ENCODE assay signal across 16 cellular contexts in the genomic region with DNA sequence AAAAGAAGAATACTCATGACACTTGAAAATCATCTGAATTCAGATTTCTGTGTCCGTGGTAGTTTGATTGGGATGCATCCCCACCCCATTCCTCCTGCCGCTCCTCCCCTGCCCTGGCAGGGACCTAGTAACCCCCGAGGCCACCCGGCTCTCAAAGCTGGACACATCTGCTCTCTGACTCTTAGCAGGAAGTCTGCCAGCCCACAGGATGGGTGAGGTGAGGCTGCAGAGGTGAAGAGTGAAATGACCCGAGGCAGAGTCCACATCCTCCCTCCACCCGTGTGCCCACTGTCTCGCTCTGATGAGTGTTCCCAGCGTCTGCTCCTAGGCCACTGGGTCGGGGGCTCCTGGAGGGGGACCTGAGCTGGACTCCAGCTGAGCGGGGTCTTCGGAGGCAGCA.
"Had no signal": no experiment of that assay in that cellular context is flagged by ENCODE, and none has a peak within 500 bp of the region (broad histone marks: within the 10 kb centered on the region; RNA-seq: fewer than 3 reads in every experiment).

No MANE protein-coding gene starts in this region.

- H3K4me3 ChIP-seq: lower lobe of right lung, sigmoid colon, smooth muscle cell, transverse colon had no signal

- H3K4me1 Mint-ChIP-seq: activated naive CD8-positive, alpha-beta T cell treated with anti-CD3 and anti-CD28 coated beads, Interleukin-2, amount 50 U/mL, for 24 hours; naive thymus-derived CD4-positive, alpha-beta T cell; stimulated activated memory B cell treated with anti-CD40 and anti-IgM and Interleukin-4, amounts not matched to agents 10 μg/mL and 1 μg/mL and 100 μg/mL, for 72 hours had no signal

- H3K27me3 ChIP-seq: sigmoid colon, transverse colon had no signal

- H3K27ac ChIP-seq: epithelial cell of prostate, lower lobe of right lung, sigmoid colon, transverse colon had no signal

- H3K36me3 ChIP-seq: lower lobe of right lung, sigmoid colon, transverse colon had no signal

- DNase-seq: activated CD4-positive, alpha-beta memory T cell treated with anti-CD3 and anti-CD28 coated beads for 36 hours; activated CD4-positive, alpha-beta T cell treated with anti-CD3 and anti-CD28 coated beads for 48 hours; activated effector memory CD4-positive, alpha-beta T cell treated with anti-CD3 and anti-CD28 coated beads, Interleukin-2, amount 50 U/mL, for 16 hours; activated naive CD4-positive, alpha-beta T cell treated with anti-CD3 and anti-CD28 coated beads, Interleukin-2, amount 50 U/mL, for 16 hours; activated naive CD8-positive, alpha-beta T cell treated with anti-CD3 and anti-CD28 coated beads, Interleukin-2, amount 50 U/mL, for 24 hours; activated T-cell treated with anti-CD3 and anti-CD28 coated beads, Interleukin-2, amount 50 U/mL, for 72 hours; lower lobe of right lung; naive thymus-derived CD4-positive, alpha-beta T cell; posterior cingulate gyrus; sigmoid colon; stimulated activated CD4-positive, alpha-beta T cell treated with anti-CD3 and anti-CD28 coated beads, Interleukin-15, amount 100 ng/mL, for 24 hours; transverse colon had no signal

- H3K27ac Mint-ChIP-seq: activated CD4-positive, alpha-beta memory T cell treated with anti-CD3 and anti-CD28 coated beads for 36 hours; activated naive CD8-positive, alpha-beta T cell treated with anti-CD3 and anti-CD28 coated beads, Interleukin-2, amount 50 U/mL, for 24 hours; activated T-cell treated with anti-CD3 and anti-CD28 coated beads, Interleukin-2, amount 50 U/mL, for 72 hours; naive thymus-derived CD4-positive, alpha-beta T cell; stimulated activated memory B cell treated with anti-CD40 and anti-IgM and Interleukin-4, amounts not matched to agents 10 μg/mL and 1 μg/mL and 100 μg/mL, for 72 hours had no signal

- H3K36me3 Mint-ChIP-seq: activated CD4-positive, alpha-beta memory T cell treated with anti-CD3 and anti-CD28 coated beads for 36 hours; naive thymus-derived CD4-positive, alpha-beta T cell; stimulated activated memory B cell treated with anti-CD40 and anti-IgM and Interleukin-4, amounts not matched to agents 10 μg/mL and 1 μg/mL and 100 μg/mL, for 72 hours had no signal

- H3K9me3 Mint-ChIP-seq: activated CD4-positive, alpha-beta memory T cell treated with anti-CD3 and anti-CD28 coated beads for 36 hours; activated naive CD8-positive, alpha-beta T cell treated with anti-CD3 and anti-CD28 coated beads, Interleukin-2, amount 50 U/mL, for 24 hours; activated T-cell treated with anti-CD3 and anti-CD28 coated beads, Interleukin-2, amount 50 U/mL, for 72 hours; naive thymus-derived CD4-positive, alpha-beta T cell; neural crest cell; stimulated activated memory B cell treated with anti-CD40 and anti-IgM and Interleukin-4, amounts not matched to agents 10 μg/mL and 1 μg/mL and 100 μg/mL, for 72 hours had no signal

- H3K4me1 ChIP-seq: lower lobe of right lung, sigmoid colon, transverse colon had no signal

- H3K4me2 ChIP-seq: smooth muscle cell had no signal

- H3K4me3 Mint-ChIP-seq: activated CD4-positive, alpha-beta memory T cell treated with anti-CD3 and anti-CD28 coated beads for 36 hours; activated naive CD8-positive, alpha-beta T cell treated with anti-CD3 and anti-CD28 coated beads, Interleukin-2, amount 50 U/mL, for 24 hours; activated T-cell treated with anti-CD3 and anti-CD28 coated beads, Interleukin-2, amount 50 U/mL, for 72 hours; naive thymus-derived CD4-positive, alpha-beta T cell; neural crest cell; stimulated activated memory B cell treated with anti-CD40 and anti-IgM and Interleukin-4, amounts not matched to agents 10 μg/mL and 1 μg/mL and 100 μg/mL, for 72 hours had no signal

- H3K9me3 ChIP-seq: lower lobe of right lung, sigmoid colon, transverse colon had no signal
